In genomic region chr14:100404419-100404818, GRCh38 we compare ENCODE assay signal across 19 cellular contexts.
"Had no signal": no experiment of that assay in that cellular context is flagged by ENCODE, and none has a peak within 500 bp of the region (broad histone marks: within the 10 kb centered on the region; RNA-seq: fewer than 3 reads in every experiment).

No MANE protein-coding gene starts in this region.

- H3K27ac Mint-ChIP-seq: activated naive CD4-positive, alpha-beta T cell treated with anti-CD3 and anti-CD28 coated beads, Interleukin-2, amount 50 U/mL, for 24 hours; activated T-helper 2 cell treated with anti-CD3 and anti-CD28 coated beads, Interferon-gamma antibody, Interleukin-2, Interleukin-4, amounts not matched to agents 10 μg/mL and 5 μg/mL and 100 μg/mL, durations not matched to agents 14 hours and 24 hours and 36 hours; dendritic cell treated with granulocyte-macrophage colony-stimulating factor and Interleukin-4, amounts not matched to agents 40 ng/mL and 50 ng/mL, for 4 days; WTC11 had no signal

- H3K4me3 ChIP-seq: body of pancreas, heart left ventricle, thoracic aorta had no signal

- H2AFZ ChIP-seq: parathyroid adenoma had no signal

- DNase-seq: activated CD4-positive, alpha-beta T cell treated with anti-CD3 and anti-CD28 coated beads for 4 hours; activated CD8-positive, alpha-beta memory T cell treated with anti-CD3 and anti-CD28 coated beads for 24 hours; amygdala; body of pancreas; cerebellar nuclear complex; foreskin melanocyte; heart left ventricle; midbrain; stimulated activated CD4-positive, alpha-beta T cell treated with anti-CD3 and anti-CD28 coated beads, Interleukin-2, amount 100 ng/mL, for 24 hours had no signal

- H3K27me3 Mint-ChIP-seq: activated naive CD4-positive, alpha-beta T cell treated with anti-CD3 and anti-CD28 coated beads, Interleukin-2, amount 50 U/mL, for 24 hours; dendritic cell treated with granulocyte-macrophage colony-stimulating factor and Interleukin-4, amounts not matched to agents 40 ng/mL and 50 ng/mL, for 4 days had no signal

- ATAC-seq: body of pancreas; heart left ventricle; SK-N-SH treated with all-trans-retinoic acid at 6 μM for 48 hours; stimulated activated effector memory CD8-positive, alpha-beta T cell treated with anti-CD3 and anti-CD28 coated beads, Interleukin-12 subunit alpha, Interleukin-12 subunit beta, amount 100 ng/mL, for 72 hours; WTC11 had no signal

- H3K36me3 ChIP-seq: heart left ventricle, neutrophil, thoracic aorta had no signal

- H3K4me3 Mint-ChIP-seq: activated naive CD4-positive, alpha-beta T cell treated with anti-CD3 and anti-CD28 coated beads, Interleukin-2, amount 50 U/mL, for 24 hours; dendritic cell treated with granulocyte-macrophage colony-stimulating factor and Interleukin-4, amounts not matched to agents 40 ng/mL and 50 ng/mL, for 4 days; stimulated activated effector memory CD8-positive, alpha-beta T cell treated with anti-CD3 and anti-CD28 coated beads, Interleukin-12 subunit alpha, Interleukin-12 subunit beta, amount 100 ng/mL, for 72 hours; WTC11 had no signal

- H3K27me3 ChIP-seq: body of pancreas, heart left ventricle, neutrophil had no signal

- H3K9me3 ChIP-seq: body of pancreas, heart left ventricle, neutrophil, thoracic aorta had no signal

- H3K4me1 ChIP-seq: parathyroid adenoma had no signal

- H3K36me3 Mint-ChIP-seq: stimulated activated effector memory CD8-positive, alpha-beta T cell treated with anti-CD3 and anti-CD28 coated beads, Interleukin-12 subunit alpha, Interleukin-12 subunit beta, amount 100 ng/mL, for 72 hours; WTC11 had no signal

- H3K27ac ChIP-seq: epithelial cell of prostate, heart left ventricle, neutrophil, parathyroid adenoma, thoracic aorta had no signal

- H3K9ac ChIP-seq: parathyroid adenoma had no signal

- H3K9me3 Mint-ChIP-seq: activated naive CD4-positive, alpha-beta T cell treated with anti-CD3 and anti-CD28 coated beads, Interleukin-2, amount 50 U/mL, for 24 hours; activated T-helper 2 cell treated with anti-CD3 and anti-CD28 coated beads, Interferon-gamma antibody, Interleukin-2, Interleukin-4, amounts not matched to agents 10 μg/mL and 5 μg/mL and 100 μg/mL, durations not matched to agents 14 hours and 24 hours and 36 hours; dendritic cell treated with granulocyte-macrophage colony-stimulating factor and Interleukin-4, amounts not matched to agents 40 ng/mL and 50 ng/mL, for 4 days; stimulated activated effector memory CD8-positive, alpha-beta T cell treated with anti-CD3 and anti-CD28 coated beads, Interleukin-12 subunit alpha, Interleukin-12 subunit beta, amount 100 ng/mL, for 72 hours; WTC11 had no signal
